ENCODE assay signal across 8 cellular contexts in the genomic region with DNA sequence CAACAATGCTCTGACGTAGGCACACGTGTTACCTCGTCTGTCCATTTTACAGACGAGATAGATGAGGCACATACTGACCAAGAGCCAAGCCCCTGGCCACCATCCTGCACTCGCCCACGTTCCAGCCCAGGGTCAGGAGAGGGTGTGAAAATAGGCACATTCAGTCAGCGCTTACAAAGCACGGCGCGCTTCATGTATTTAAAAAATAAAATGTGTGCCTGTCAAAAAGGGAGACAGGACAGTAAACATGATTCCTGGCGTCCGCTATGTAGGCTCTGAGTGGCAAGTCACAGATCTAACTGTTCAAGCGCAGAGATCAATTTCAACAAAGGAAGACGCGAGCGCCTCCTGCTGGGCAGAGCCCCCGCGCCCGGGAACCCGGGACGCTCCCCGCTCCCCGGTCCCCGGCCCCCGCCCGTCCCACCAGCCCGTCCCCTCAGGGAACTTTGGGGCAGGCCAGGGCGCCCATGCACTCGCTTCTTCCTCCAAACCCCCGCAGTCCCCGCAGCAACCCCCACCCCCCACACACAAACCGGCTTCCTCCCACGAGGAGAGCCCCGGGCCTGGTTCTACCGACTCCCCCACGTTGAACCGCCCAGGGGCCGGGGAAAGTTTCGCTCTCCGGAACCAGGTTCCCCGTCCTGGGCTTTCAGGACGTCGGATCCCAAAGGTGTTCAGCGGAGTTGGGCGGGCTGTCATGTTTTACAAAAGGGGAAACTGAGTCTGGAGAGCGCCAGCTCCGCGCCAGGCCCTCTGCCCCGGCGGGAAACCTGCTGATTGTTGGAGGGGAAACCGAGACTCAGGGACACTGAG. TPM values are rescaled to one million over a fixed set of nuclear protein-coding genes. Genes with fewer than 3 reads are reported as not detected.
A peak's percentile ranks its signal among the peaks of the same experiment; 100 is the strongest.
DNase-seq lines count a peak whose midpoint lies in the region; ATAC-seq, FAIRE-seq and TF ChIP-seq lines count a peak whose summit lies in the region.

No MANE protein-coding gene starts in this region.

- no peaks in the 10 kb centered on the region for H3K36me3 ChIP-seq in mucosa of descending colon (ENCODE audit: low read depth)

- H3K4me1 ChIP-seq in mucosa of descending colon (ENCODE audit: low read depth) = peaks cover 34% of the 10 kb centered on the region

- TF ChIP-seq CTCF in epithelial cell of proximal tubule (conservative IDR thresholded peaks at IDR 0.05; ENCODE audit: low read depth, low read length) (peak; percentile 72), mucosa of descending colon (IDR thresholded peaks at IDR 0.05) (peak; percentile 90)

- ATAC-seq in HG03045 (IDR thresholded peaks at IDR 0.05; ENCODE audit: unreplicated experiment) (peak; percentile 6), mucosa of descending colon (peak; percentile 66), HG03378 (IDR thresholded peaks at IDR 0.05; ENCODE audit: unreplicated experiment) (no peak)

- FAIRE-seq in G401.6 (lab: Jason Lieb, UNC) = peak; percentile 40

- intact Hi-C loops in mucosa of descending colon (cut with DNase I, micrococcal nuclease) = no loop called here

- H3K4me3 ChIP-seq in epithelial cell of proximal tubule (ENCODE audit: low read depth, low read length) = peak overlapping the region; percentile 93
- peak overlapping the region; percentile 11 for H3K4me3 ChIP-seq in mucosa of descending colon

- H3K9me3 ChIP-seq in mucosa of descending colon = no peaks in the 10 kb centered on the region

- DNase-seq in OCI-M1 (lab: John Stamatoyannopoulos, UW) (peak; percentile 93), epithelial cell of proximal tubule (ENCODE audit: low read depth) (no peak), mucosa of descending colon (peak; percentile 92 to 97 (median 96))
- DNase-seq in activated T-cell treated with anti-CD3 and anti-CD28 coated beads, Interleukin-2, amount 50 U/mL, for 1 hour = peak; percentile 96
- DNase-seq in stimulated activated CD8-positive, alpha-beta memory T cell treated with anti-CD3 and anti-CD28 coated beads, Interleukin-2, amount 100 ng/mL, for 48 hours (ENCODE audit: low read depth in 2 of 2) = peak; percentile 89 to 93

RNA-seq across cellular contexts. Expression of gene C1QTNF6, which starts 10.4 kb away (rescaled TPM):
- total RNA-seq in epithelial cell of proximal tubule = 2.1 and 7.1 TPM in 2 replicates
- total RNA-seq in mucosa of descending colon = 10 to 100 TPM in 2 of 3 donors, 1 to 10 TPM in 1; 8.9 to 22.5 (median 13.3) TPM

RNA-seq across cellular contexts. Expression of gene SSTR3, which starts 13.8 kb away (rescaled TPM):
- not detected in 2 replicates for total RNA-seq in epithelial cell of proximal tubule
- under 1 TPM in 2 of 3 donors, not detected in 1; 0.09 to 0.10 TPM for total RNA-seq in mucosa of descending colon

RNA-seq across cellular contexts. Expression of gene RAC2, which starts 45.6 kb away (rescaled TPM):
- 51.9 and 58.2 TPM in 2 replicates for total RNA-seq in epithelial cell of proximal tubule
- total RNA-seq in mucosa of descending colon = 10 to 100 TPM; 15.3 to 26.8 (median 16.4) TPM

RNA-seq across cellular contexts. Expression of gene IL2RB, which starts 48.8 kb away (rescaled TPM):
- total RNA-seq in epithelial cell of proximal tubule (0.06 and 0.72 TPM in 2 replicates), mucosa of descending colon (1 to 10 TPM; 4.5 to 5.8 (median 5.3) TPM)
